2 cellular contexts compared by ENCODE assay signal in the genomic region with DNA sequence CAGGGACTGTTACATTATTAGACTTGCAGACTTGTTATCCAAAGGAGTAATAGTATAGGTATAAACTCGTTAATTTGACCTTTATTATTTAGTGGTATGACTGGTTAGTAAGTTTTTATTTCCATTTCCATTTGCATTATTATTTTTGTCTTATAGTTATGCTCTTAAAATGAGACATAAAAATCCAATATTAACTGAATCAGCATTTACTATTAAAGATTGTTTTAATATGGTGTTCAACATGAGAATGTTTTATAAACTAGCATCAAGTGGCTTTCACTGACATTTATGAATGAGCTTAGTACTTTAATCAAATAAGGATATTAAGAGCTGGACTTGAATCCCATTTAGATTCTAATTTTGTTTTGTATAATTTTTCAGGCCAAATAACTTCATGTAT.
TF ChIP-seq lines count a peak whose summit lies in the region.

No MANE protein-coding gene starts in this region.

TF ChIP-seq in HepG2, 621 proteins besides CTCF, POLR2A, EP300 and RAD21:
- no peak for TF ChIP-seq PBX3 (CRISPR knock-in tag; IDR thresholded peaks at IDR 0.05; ENCODE audit: borderline replicate concordance)
- no peak for TF ChIP-seq JUNB (CRISPR knock-in tag; IDR thresholded peaks at IDR 0.05; ENCODE audit: borderline replicate concordance)
- TF ChIP-seq MAFK (conservative IDR thresholded peaks at IDR 0.05 in 1 of 2, IDR thresholded peaks at IDR 0.05 in 1 of 2; ENCODE audit: low read length in 2 of 2): peak; percentile 23 to 70; a peak in 3 of 4 replicates
- no peak for TF ChIP-seq USF2 (IDR thresholded peaks at IDR 0.05; ENCODE audit: low read depth, low read length)
- no peak for TF ChIP-seq USF2 (CRISPR knock-in tag; IDR thresholded peaks at IDR 0.05; ENCODE audit: borderline replicate concordance)
- no peak for TF ChIP-seq WIZ (CRISPR knock-in tag; IDR thresholded peaks at IDR 0.05)
TF ChIP-seq in HepG2: peak in this region for 1.

TF ChIP-seq in IMR-90, 13 proteins besides CTCF, POLR2A, EP300 and RAD21:
- TF ChIP-seq MXI1 (IDR thresholded peaks at IDR 0.05; ENCODE audit: borderline replicate concordance, low read depth, low read length): no peak
- no peak for TF ChIP-seq SMC3 (IDR thresholded peaks at IDR 0.05; ENCODE audit: low read depth, low read length)
- TF ChIP-seq RCOR1 (IDR thresholded peaks at IDR 0.05; ENCODE audit: insufficient replicate concordance, low read length): no peak
- no peak for TF ChIP-seq BHLHE40 (IDR thresholded peaks at IDR 0.05; ENCODE audit: low read depth, low read length)
- TF ChIP-seq RFX5 (IDR thresholded peaks at IDR 0.05; ENCODE audit: low read depth, low read length): no peak
- peak; percentile 29; the same call in 1 of the 2 replicates for TF ChIP-seq MAFK (IDR thresholded peaks at IDR 0.05; ENCODE audit: low read depth, low read length)
- no peak for TF ChIP-seq USF2 (IDR thresholded peaks at IDR 0.05; ENCODE audit: low read depth, low read length)
- TF ChIP-seq CHD1 (IDR thresholded peaks at IDR 0.05; ENCODE audit: low read depth, low read length): no peak
